ENCODE assay signal across 8 cellular contexts in genomic region chr10:51879238-51879637, GRCh38.
DNase-seq lines count a peak whose midpoint lies in the region; ATAC-seq and TF ChIP-seq lines count a peak whose summit lies in the region.

No MANE protein-coding gene starts in this region.

- H3K9ac ChIP-seq in adipocyte (ENCODE audit: low read length) = peak overlapping the region; percentile 68

- H3K9me3 ChIP-seq in adipocyte (ENCODE audit: control insufficient read depth, low read length) = peaks cover 11% of the 10 kb centered on the region

- H3K4me3 ChIP-seq in adipocyte (ENCODE audit: low read length) (peak overlapping the region; percentile 68), kidney epithelial cell (ENCODE audit: low read depth, low read length) (no peak overlapping the region)

- H3K27me3 ChIP-seq in adipocyte (replicated peaks; ENCODE audit: control insufficient read depth, insufficient read depth, low read length) = no peaks in the 10 kb centered on the region
- no peaks in the 10 kb centered on the region for H3K27me3 ChIP-seq in kidney epithelial cell (ENCODE audit: control insufficient read depth, insufficient read depth, low read length)

- H3K4me1 ChIP-seq in adipocyte (ENCODE audit: control insufficient read depth, insufficient read depth, low read length) = peaks cover 46% of the 10 kb centered on the region

- H3K36me3 ChIP-seq in adipocyte (ENCODE audit: control insufficient read depth, insufficient read depth, low read length, severe bottlenecking) (no peaks in the 10 kb centered on the region), kidney epithelial cell (ENCODE audit: control insufficient read depth, insufficient read depth, low read length) (no peaks in the 10 kb centered on the region)

- TF ChIP-seq CTCF in kidney epithelial cell (IDR thresholded peaks at IDR 0.05; ENCODE audit: insufficient read depth, low read length, poor library complexity, severe bottlenecking) = no peak

- peak; percentile 82 for ATAC-seq in GM19467 (IDR thresholded peaks at IDR 0.05; ENCODE audit: unreplicated experiment)
- peak; percentile 89 for ATAC-seq in HG03460 (IDR thresholded peaks at IDR 0.05; ENCODE audit: unreplicated experiment)

- DNase-seq in DMS 273 (lab: John Stamatoyannopoulos, UW; ENCODE audit: unreplicated experiment) (peak; percentile 5), adipocyte (ENCODE audit: low read depth) (peak; percentile 98), kidney epithelial cell (ENCODE audit: low read depth) (peak; percentile 95), nucleus accumbens (lab: John Stamatoyannopoulos, UW) (no peak), GM19240 (ENCODE audit: insufficient read length, low spot score) (no peak), NCI-H2107 (lab: John Stamatoyannopoulos, UW) (no peak)

Comparison
In these comparisons a context has a peak if more than half of its experiments do, and no peak if none do; other contexts are left out.
1. DNase-seq: peak in DMS 273 (single experiment), adipocyte (single experiment) and kidney epithelial cell (single experiment); none in nucleus accumbens (0 of 56), GM19240 (single experiment) and NCI-H2107 (single experiment).